ENCODE assay signal across 6 cellular contexts in the genomic region with DNA sequence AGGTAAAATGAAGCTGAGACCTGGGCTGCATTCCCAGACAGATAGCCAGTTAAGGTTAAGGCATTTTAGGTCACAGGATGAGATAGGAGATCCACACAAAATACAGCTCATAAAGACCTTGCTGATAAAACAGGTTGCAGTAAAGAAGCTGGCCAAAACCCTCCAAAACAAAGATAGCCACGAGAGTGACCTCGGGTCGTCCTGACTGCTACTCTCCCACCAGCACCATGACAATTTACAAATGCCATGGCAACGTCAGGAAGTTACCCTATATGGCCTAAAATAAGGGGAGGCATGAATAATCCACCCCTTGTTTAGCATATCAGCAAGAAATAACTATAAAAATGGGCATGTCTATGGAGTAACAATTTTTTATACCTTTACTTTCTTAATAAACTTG. TPM values are rescaled to one million over a fixed set of nuclear protein-coding genes. Genes with fewer than 3 reads are reported as not detected.
"Had no signal": no experiment of that assay in that cellular context is flagged by ENCODE, and none has a peak within 500 bp of the region (broad histone marks: within the 10 kb centered on the region; RNA-seq: fewer than 3 reads in every experiment).

No MANE protein-coding gene starts in this region.

RNA-seq across cellular contexts. Expression of a gene that starts 6.3 kb away (rescaled TPM):
- total RNA-seq: M059J, PC-3, Right ventricle myocardium inferior, RPMI7951, SJCRH30, SK-MEL-5 had no signal

RNA-seq across cellular contexts. Expression of a gene that starts 30.9 kb away (rescaled TPM):
- total RNA-seq: M059J, PC-3, Right ventricle myocardium inferior, RPMI7951, SK-MEL-5 had no signal
